In genomic region chr10:43385412-43386004, GRCh38 we compare ENCODE assay signal across 2 cellular contexts.
TF ChIP-seq lines count a peak whose summit lies in the region.

No MANE protein-coding gene starts in this region.

TF ChIP-seq in A549, 52 proteins besides CTCF, POLR2A, EP300 and RAD21:
- TF ChIP-seq CEBPB (IDR thresholded peaks at IDR 0.05) (no peak), ZFP36 (IDR thresholded peaks at IDR 0.05; ENCODE audit: borderline replicate concordance, partially characterized antibody) (no peak), PBX3 (IDR thresholded peaks at IDR 0.05) (no peak), NPAS2 (CRISPR knock-in tag; IDR thresholded peaks at IDR 0.05; ENCODE audit: borderline replicate concordance) (no peak), SREBF2 (IDR thresholded peaks at IDR 0.05) (no peak), RCOR1 (IDR thresholded peaks at IDR 0.05; ENCODE audit: low read depth, low read length) (no peak), CBX8 (IDR thresholded peaks at IDR 0.05) (no peak), MAFK (IDR thresholded peaks at IDR 0.05; ENCODE audit: partially characterized antibody) (peak; percentile 65)

TF ChIP-seq in K562, 482 proteins besides CTCF, POLR2A, EP300 and RAD21:
- peak; percentile 72; the same call in 1 of the 2 replicates for TF ChIP-seq ELK3 (CRISPR knock-in tag; IDR thresholded peaks at IDR 0.05)
- no peak for TF ChIP-seq ZNF830 (CRISPR knock-in tag; IDR thresholded peaks at IDR 0.05)
- no peak for TF ChIP-seq RBM17 (IDR thresholded peaks at IDR 0.05; ENCODE audit: borderline replicate concordance, low read depth, low read length)
- TF ChIP-seq MAFG (tag; conservative IDR thresholded peaks at IDR 0.05), result no peak; the same call in 1 of the 2 replicates
- no peak for TF ChIP-seq RCOR1 (IDR thresholded peaks at IDR 0.05; ENCODE audit: borderline replicate concordance in 1 of 2, low read depth in 2 of 2, low read length in 2 of 2)
- TF ChIP-seq STAT5B (CRISPR knock-in tag; IDR thresholded peaks at IDR 0.05), result no peak
- TF ChIP-seq YBX1 (IDR thresholded peaks at IDR 0.05), result no peak
- peak; percentile 42; the same call in 1 of the 2 replicates for TF ChIP-seq POLR2G (IDR thresholded peaks at IDR 0.05; ENCODE audit: low read depth, low read length)
- peak; percentile 51; the same call in 1 of the 2 replicates for TF ChIP-seq C11orf30 (IDR thresholded peaks at IDR 0.05; ENCODE audit: low read depth)
- peak; percentile 3; the same call in 1 of the 2 replicates for TF ChIP-seq MAFF (IDR thresholded peaks at IDR 0.05; ENCODE audit: low read length)
- TF ChIP-seq RBM22 (IDR thresholded peaks at IDR 0.05; ENCODE audit: low read depth, low read length, poor library complexity, severe bottlenecking), result peak; percentile 28
- no peak for TF ChIP-seq SIRT6 (IDR thresholded peaks at IDR 0.05; ENCODE audit: low read depth, low read length)
- TF ChIP-seq TEAD4 (IDR thresholded peaks at IDR 0.05; ENCODE audit: low read length), result no peak
- TF ChIP-seq TEAD4 (CRISPR knock-in tag; IDR thresholded peaks at IDR 0.05; ENCODE audit: borderline replicate concordance), result no peak
- no peak for TF ChIP-seq GTF2B (IDR thresholded peaks at IDR 0.05; ENCODE audit: extremely low read depth, insufficient read length)
- no peak for TF ChIP-seq IRF2 (CRISPR knock-in tag; IDR thresholded peaks at IDR 0.05)
- TF ChIP-seq POLR2H (tag; IDR thresholded peaks at IDR 0.05; ENCODE audit: low read depth), result 0 out of 2 replicates have a peak, but pooled peaks have one; percentile 43
- peak; percentile 69; the same call in 1 of the 2 replicates for TF ChIP-seq ZNF316 (IDR thresholded peaks at IDR 0.05)
- no peak for TF ChIP-seq SAFB (IDR thresholded peaks at IDR 0.05; ENCODE audit: borderline replicate concordance, low read depth, low read length)
- no peak for TF ChIP-seq ARID2 (IDR thresholded peaks at IDR 0.05)
- 0 out of 2 replicates have a peak, but pooled peaks have one; percentile 14 for TF ChIP-seq STAT5A (IDR thresholded peaks at IDR 0.05; ENCODE audit: borderline replicate concordance, low read length)
- TF ChIP-seq ATF1 (CRISPR knock-in tag; IDR thresholded peaks at IDR 0.05), result no peak
- TF ChIP-seq ATF1 (tag; IDR thresholded peaks at IDR 0.05), result no peak
- TF ChIP-seq SIN3A (IDR thresholded peaks at IDR 0.05; ENCODE audit: borderline replicate concordance in 2 of 2, control insufficient read depth in 1 of 2, low read depth in 2 of 2, low read length in 2 of 2), result peak in 1 of 2 experiments; percentile 13; a peak in 1 of 4 replicates
- no peak for TF ChIP-seq ZNF431 (CRISPR knock-in tag; IDR thresholded peaks at IDR 0.05)
- peak in 1 of 2 experiments; percentile 60; a peak in 1 of 4 replicates for TF ChIP-seq SRF (CRISPR knock-in tag; IDR thresholded peaks at IDR 0.05)
- TF ChIP-seq KDM4B (IDR thresholded peaks at IDR 0.05; ENCODE audit: borderline replicate concordance in 2 of 2, low read depth in 1 of 2), result no peak
- TF ChIP-seq HES1 (IDR thresholded peaks at IDR 0.05; ENCODE audit: low read depth), result no peak
- TF ChIP-seq ELF4 (CRISPR knock-in tag; IDR thresholded peaks at IDR 0.05), result no peak
- peak in 1 of 2 experiments; percentile 35; a peak in 1 of 4 replicates for TF ChIP-seq TEAD1 (CRISPR knock-in tag; IDR thresholded peaks at IDR 0.05)
- TF ChIP-seq ZMIZ1 (IDR thresholded peaks at IDR 0.05; ENCODE audit: low read depth in 2 of 2, low read length in 2 of 2), result no peak
- TF ChIP-seq ZBED1 (IDR thresholded peaks at IDR 0.05), result no peak
- no peak for TF ChIP-seq ZBTB26 (CRISPR knock-in tag; IDR thresholded peaks at IDR 0.05)
- no peak for TF ChIP-seq MEF2A (IDR thresholded peaks at IDR 0.05; ENCODE audit: control insufficient read depth, low read depth, low read length)
- TF ChIP-seq POLR2B (IDR thresholded peaks at IDR 0.05; ENCODE audit: low read depth, partially characterized antibody), result peak; percentile 4
- TF ChIP-seq HEY1 (CRISPR knock-in tag; IDR thresholded peaks at IDR 0.05; ENCODE audit: borderline replicate concordance), result no peak
- 0 out of 4 replicates have a peak, but pooled peaks of 1 of the 2 experiments have one; percentile 20 for TF ChIP-seq BCLAF1 (IDR thresholded peaks at IDR 0.05; ENCODE audit: borderline replicate concordance in 1 of 2, control insufficient read depth in 1 of 2, low read depth in 2 of 2, low read length in 1 of 2)
TF ChIP-seq in K562: peak in this region for 13.
